ENCODE assay signal across 1 cellular context in genomic region chr10:22320591-22321155, GRCh38.
TF ChIP-seq lines count a peak whose summit lies in the region.

BMI1 (plus strand) TSS chr10:22321099; CDS start chr10:22326450, 5,351 bp downstream.

TF ChIP-seq in K562, 482 proteins besides CTCF, POLR2A, EP300 and RAD21 (continued from another document):
- TF ChIP-seq, protein P1, sequence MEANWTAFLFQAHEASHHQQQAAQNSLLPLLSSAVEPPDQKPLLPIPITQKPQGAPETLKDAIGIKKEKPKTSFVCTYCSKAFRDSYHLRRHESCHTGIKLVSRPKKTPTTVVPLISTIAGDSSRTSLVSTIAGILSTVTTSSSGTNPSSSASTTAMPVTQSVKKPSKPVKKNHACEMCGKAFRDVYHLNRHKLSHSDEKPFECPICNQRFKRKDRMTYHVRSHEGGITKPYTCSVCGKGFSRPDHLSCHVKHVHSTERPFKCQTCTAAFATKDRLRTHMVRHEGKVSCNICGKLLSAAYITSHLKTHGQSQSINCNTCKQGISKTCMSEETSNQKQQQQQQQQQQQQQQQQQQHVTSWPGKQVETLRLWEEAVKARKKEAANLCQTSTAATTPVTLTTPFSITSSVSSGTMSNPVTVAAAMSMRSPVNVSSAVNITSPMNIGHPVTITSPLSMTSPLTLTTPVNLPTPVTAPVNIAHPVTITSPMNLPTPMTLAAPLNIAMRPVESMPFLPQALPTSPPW (CRISPR knock-in tag; IDR thresholded peaks at IDR 0.05) = peak; percentile 99
- TF ChIP-seq SP2 (IDR thresholded peaks at IDR 0.05; ENCODE audit: extremely low read depth, low read depth, low read length, poor library complexity, severe bottlenecking) (no peak), ZNF445 (CRISPR knock-in tag; IDR thresholded peaks at IDR 0.05; ENCODE audit: low read depth) (no peak), L3MBTL2 (IDR thresholded peaks at IDR 0.05) (no peak), MLX (CRISPR knock-in tag; conservative IDR thresholded peaks at IDR 0.05) (no peak), RB1 (IDR thresholded peaks at IDR 0.05; ENCODE audit: low read depth) (peak; percentile 61; the same call in 1 of the 2 replicates), MYC (IDR thresholded peaks at IDR 0.05; ENCODE audit: low read depth, low read length) (peak; percentile 52; the same call in 1 of the 2 replicates), MYC (CRISPR knock-in tag; IDR thresholded peaks at IDR 0.05; ENCODE audit: borderline replicate concordance, low read depth) (no peak), SNAPC5 (CRISPR knock-in tag; IDR thresholded peaks at IDR 0.05) (no peak), MTA3 (IDR thresholded peaks at IDR 0.05; ENCODE audit: borderline replicate concordance) (no peak), ZNF668 (CRISPR knock-in tag; IDR thresholded peaks at IDR 0.05) (no peak), RNF219 (CRISPR knock-in tag; IDR thresholded peaks at IDR 0.05) (no peak)
- TF ChIP-seq, protein P2, sequence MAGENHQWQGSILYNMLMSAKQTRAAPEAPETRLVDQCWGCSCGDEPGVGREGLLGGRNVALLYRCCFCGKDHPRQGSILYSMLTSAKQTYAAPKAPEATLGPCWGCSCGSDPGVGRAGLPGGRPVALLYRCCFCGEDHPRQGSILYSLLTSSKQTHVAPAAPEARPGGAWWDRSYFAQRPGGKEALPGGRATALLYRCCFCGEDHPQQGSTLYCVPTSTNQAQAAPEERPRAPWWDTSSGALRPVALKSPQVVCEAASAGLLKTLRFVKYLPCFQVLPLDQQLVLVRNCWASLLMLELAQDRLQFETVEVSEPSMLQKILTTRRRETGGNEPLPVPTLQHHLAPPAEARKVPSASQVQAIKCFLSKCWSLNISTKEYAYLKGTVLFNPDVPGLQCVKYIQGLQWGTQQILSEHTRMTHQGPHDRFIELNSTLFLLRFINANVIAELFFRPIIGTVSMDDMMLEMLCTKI (IDR thresholded peaks at IDR 0.05; ENCODE audit: partially characterized antibody) = no peak
- TF ChIP-seq, protein P3, sequence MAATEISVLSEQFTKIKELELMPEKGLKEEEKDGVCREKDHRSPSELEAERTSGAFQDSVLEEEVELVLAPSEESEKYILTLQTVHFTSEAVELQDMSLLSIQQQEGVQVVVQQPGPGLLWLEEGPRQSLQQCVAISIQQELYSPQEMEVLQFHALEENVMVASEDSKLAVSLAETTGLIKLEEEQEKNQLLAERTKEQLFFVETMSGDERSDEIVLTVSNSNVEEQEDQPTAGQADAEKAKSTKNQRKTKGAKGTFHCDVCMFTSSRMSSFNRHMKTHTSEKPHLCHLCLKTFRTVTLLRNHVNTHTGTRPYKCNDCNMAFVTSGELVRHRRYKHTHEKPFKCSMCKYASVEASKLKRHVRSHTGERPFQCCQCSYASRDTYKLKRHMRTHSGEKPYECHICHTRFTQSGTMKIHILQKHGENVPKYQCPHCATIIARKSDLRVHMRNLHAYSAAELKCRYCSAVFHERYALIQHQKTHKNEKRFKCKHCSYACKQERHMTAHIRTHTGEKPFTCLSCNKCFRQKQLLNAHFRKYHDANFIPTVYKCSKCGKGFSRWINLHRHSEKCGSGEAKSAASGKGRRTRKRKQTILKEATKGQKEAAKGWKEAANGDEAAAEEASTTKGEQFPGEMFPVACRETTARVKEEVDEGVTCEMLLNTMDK (IDR thresholded peaks at IDR 0.05; ENCODE audit: borderline replicate concordance, insufficient read depth, low read depth, low read length, poor library complexity, severe bottlenecking) = peak; percentile 61
